In genomic region chr11:78217650-78218541, GRCh38 we compare ENCODE assay signal across 25 cellular contexts. TPM values are rescaled to one million over a fixed set of nuclear protein-coding genes. Genes with fewer than 3 reads are reported as not detected.
DNase-seq lines count a peak whose midpoint lies in the region; ATAC-seq lines count a peak whose summit lies in the region.
"Had no signal": no experiment of that assay in that cellular context is flagged by ENCODE, and none has a peak within 500 bp of the region (broad histone marks: within the 10 kb centered on the region; RNA-seq: fewer than 3 reads in every experiment).

No MANE protein-coding gene starts in this region.

- no peaks in the 10 kb centered on the region for H3K36me3 ChIP-seq in MG63

- peak; percentile 8 for ATAC-seq in stimulated activated naive CD8-positive, alpha-beta T cell treated with anti-CD3 and anti-CD28 coated beads, Interleukin-15, amount 100 ng/mL, for 72 hours
- ATAC-seq in stimulated activated naive CD8-positive, alpha-beta T cell treated with anti-CD3 and anti-CD28 coated beads, Interleukin-15, Interleukin-2, amounts not matched to agents 100 U/mL and 50 U/mL, for 24 hours: no peak
- peak; percentile 30 for ATAC-seq in activated CD8-positive, alpha-beta memory T cell treated with anti-CD3 and anti-CD28 coated beads, Interleukin-2, amount 10 ng/mL, durations not matched to agents 7 days and 5 days
- no peak for ATAC-seq in memory B cell (ENCODE audit: low read depth)
- ATAC-seq: activated CD4-positive, alpha-beta T cell treated with anti-CD3 and anti-CD28 coated beads for 36 hours; pancreas; Right ventricle myocardium inferior; SK-N-SH treated with all-trans-retinoic acid at 6 μM for 48 hours; stimulated activated naive B cell treated with anti-CD40 and anti-IgM and Interleukin-4, amounts not matched to agents 10 μg/mL and 1 μg/mL and 100 μg/mL, for 72 hours had no signal

- H3K27ac Mint-ChIP-seq in stimulated activated naive CD8-positive, alpha-beta T cell treated with anti-CD3 and anti-CD28 coated beads, Interleukin-15, amount 100 ng/mL, for 72 hours: peak overlapping the region in 1 of 2 donors; percentile 89
- no peak overlapping the region for H3K27ac Mint-ChIP-seq in activated CD8-positive, alpha-beta memory T cell treated with anti-CD3 and anti-CD28 coated beads, Interleukin-2, amount 10 ng/mL, durations not matched to agents 7 days and 5 days
- H3K27ac Mint-ChIP-seq in memory B cell: peak overlapping the region; percentile 56
- H3K27ac Mint-ChIP-seq: activated CD4-positive, alpha-beta T cell treated with anti-CD3 and anti-CD28 coated beads for 36 hours; B cell; nephron had no signal

- no peaks in the 10 kb centered on the region for H3K9me3 Mint-ChIP-seq in stimulated activated naive CD8-positive, alpha-beta T cell treated with anti-CD3 and anti-CD28 coated beads, Interleukin-15, amount 100 ng/mL, for 72 hours
- no peaks in the 10 kb centered on the region for H3K9me3 Mint-ChIP-seq in activated CD8-positive, alpha-beta memory T cell treated with anti-CD3 and anti-CD28 coated beads, Interleukin-2, amount 10 ng/mL, durations not matched to agents 7 days and 5 days (ENCODE audit: low read depth)
- H3K9me3 Mint-ChIP-seq in memory B cell: no peaks in the 10 kb centered on the region
- H3K9me3 Mint-ChIP-seq: IgD-negative memory B cell; nephron; stimulated activated naive B cell treated with anti-CD40 and anti-IgM and Interleukin-4, amounts not matched to agents 10 μg/mL and 1 μg/mL and 100 μg/mL, for 72 hours had no signal

- no peak overlapping the region for H3K4me3 ChIP-seq in MG63
- H3K4me3 ChIP-seq: pancreas had no signal

- DNase-seq in stimulated activated naive CD8-positive, alpha-beta T cell treated with anti-CD3 and anti-CD28 coated beads, Interleukin-15, amount 100 ng/mL, for 72 hours: peak in 1 of 2 donors; percentile 6
- DNase-seq in stimulated activated naive CD8-positive, alpha-beta T cell treated with anti-CD3 and anti-CD28 coated beads, Interleukin-15, Interleukin-2, amounts not matched to agents 100 U/mL and 50 U/mL, for 24 hours: no peak
- peak; percentile 31 for DNase-seq in activated CD8-positive, alpha-beta memory T cell treated with anti-CD3 and anti-CD28 coated beads, Interleukin-2, amount 10 ng/mL, durations not matched to agents 7 days and 5 days
- no peak for DNase-seq in memory B cell (ENCODE audit: low spot score in 2 of 2)
- DNase-seq in HPDE6-E6E7 (ENCODE audit: extremely low spot score): no peak
- no peak for DNase-seq in MG63
- no peak for DNase-seq in NOMO-1 (lab: John Stamatoyannopoulos, UW; ENCODE audit: unreplicated experiment in 2 of 2)
- no peak for DNase-seq in NCI-H1930 (lab: John Stamatoyannopoulos, UW)
- DNase-seq: activated CD4-positive, alpha-beta T cell treated with anti-CD3 and anti-CD28 coated beads for 36 hours; activated gamma-delta T cell treated with Interleukin-2 at 50 U/mL for 16 hours; caudate nucleus; cortex of kidney; DMS53; effector memory CD4-positive, alpha-beta T cell; erythroblast; NCI-H1092 treated with DMSO at 0.1 percent for 48 hours; NCI-H1694 treated with DMSO at 0.1 percent for 48 hours; NCI-H2171; pancreas; stimulated activated naive B cell treated with anti-CD40 and anti-IgM and Interleukin-4, amounts not matched to agents 10 μg/mL and 1 μg/mL and 100 μg/mL, for 72 hours had no signal

- H3K27me3 Mint-ChIP-seq in stimulated activated naive CD8-positive, alpha-beta T cell treated with anti-CD3 and anti-CD28 coated beads, Interleukin-15, amount 100 ng/mL, for 72 hours: no peaks in the 10 kb centered on the region
- H3K27me3 Mint-ChIP-seq in activated CD8-positive, alpha-beta memory T cell treated with anti-CD3 and anti-CD28 coated beads, Interleukin-2, amount 10 ng/mL, durations not matched to agents 7 days and 5 days: no peaks in the 10 kb centered on the region
- H3K27me3 Mint-ChIP-seq in memory B cell: no peaks in the 10 kb centered on the region
- H3K27me3 Mint-ChIP-seq: activated CD4-positive, alpha-beta T cell treated with anti-CD3 and anti-CD28 coated beads for 36 hours; B cell; IgD-negative memory B cell; stimulated activated naive B cell treated with anti-CD40 and anti-IgM and Interleukin-4, amounts not matched to agents 10 μg/mL and 1 μg/mL and 100 μg/mL, for 72 hours had no signal

- H3K9me3 ChIP-seq in MG63: no peaks in the 10 kb centered on the region
- H3K9me3 ChIP-seq: pancreas had no signal

- H3K27me3 ChIP-seq in MG63: no peaks in the 10 kb centered on the region
- H3K27me3 ChIP-seq: pancreas had no signal

- peaks cover 22% of the 10 kb centered on the region for H3K36me3 Mint-ChIP-seq in activated CD8-positive, alpha-beta memory T cell treated with anti-CD3 and anti-CD28 coated beads, Interleukin-2, amount 10 ng/mL, durations not matched to agents 7 days and 5 days
- H3K36me3 Mint-ChIP-seq in memory B cell: peaks cover 32% of the 10 kb centered on the region

- H3K4me3 Mint-ChIP-seq in stimulated activated naive CD8-positive, alpha-beta T cell treated with anti-CD3 and anti-CD28 coated beads, Interleukin-15, amount 100 ng/mL, for 72 hours: no peak overlapping the region
- H3K4me3 Mint-ChIP-seq in activated CD8-positive, alpha-beta memory T cell treated with anti-CD3 and anti-CD28 coated beads, Interleukin-2, amount 10 ng/mL, durations not matched to agents 7 days and 5 days: no peak overlapping the region
- no peak overlapping the region for H3K4me3 Mint-ChIP-seq in memory B cell
- H3K4me3 Mint-ChIP-seq: activated CD4-positive, alpha-beta T cell treated with anti-CD3 and anti-CD28 coated beads for 36 hours; B cell; nephron; stimulated activated naive B cell treated with anti-CD40 and anti-IgM and Interleukin-4, amounts not matched to agents 10 μg/mL and 1 μg/mL and 100 μg/mL, for 72 hours had no signal

- H3K4me1 Mint-ChIP-seq in stimulated activated naive CD8-positive, alpha-beta T cell treated with anti-CD3 and anti-CD28 coated beads, Interleukin-15, amount 100 ng/mL, for 72 hours: peaks cover 22% of the 10 kb centered on the region
- peaks cover 5% of the 10 kb centered on the region for H3K4me1 Mint-ChIP-seq in activated CD8-positive, alpha-beta memory T cell treated with anti-CD3 and anti-CD28 coated beads, Interleukin-2, amount 10 ng/mL, durations not matched to agents 7 days and 5 days
- peaks cover 3% of the 10 kb centered on the region for H3K4me1 Mint-ChIP-seq in memory B cell
- H3K4me1 Mint-ChIP-seq: nephron had no signal

- CTCF ChIA-PET in activated CD8-positive, alpha-beta memory T cell treated with anti-CD3 and anti-CD28 coated beads, Interleukin-2, amount 10 ng/mL, durations not matched to agents 7 days and 5 days (lab: Charles Lee): interaction anchor here (0.6 to 1.3 kb wide), 2 partner anchors 10 to 346 kb away, joined by 3 to 4 read pairs; no protein-coding TSS in a partner anchor

RNA-seq across cellular contexts. Expression of gene USP35, which starts 29.2 kb away (rescaled TPM):
- total RNA-seq in activated CD8-positive, alpha-beta memory T cell treated with anti-CD3 and anti-CD28 coated beads, Interleukin-2, amount 10 ng/mL, durations not matched to agents 7 days and 5 days: 10 to 100 TPM in 1 of 2 experiments, 1 to 10 TPM in 1; 8.5 to 10.6 TPM
- 3.9 and 4.5 TPM in 2 replicates for total RNA-seq in MG63 (2014; rRNA removed; shearing (Covaris generic); ENCODE audit: low replicate concordance)

RNA-seq across cellular contexts. Expression of gene KCTD21, which starts 29.5 kb away (rescaled TPM):
- total RNA-seq in activated CD8-positive, alpha-beta memory T cell treated with anti-CD3 and anti-CD28 coated beads, Interleukin-2, amount 10 ng/mL, durations not matched to agents 7 days and 5 days: 1 to 10 TPM; 6.4 to 7.3 TPM
- 1.7 and 4.3 TPM in 2 replicates for total RNA-seq in MG63 (2014; rRNA removed; shearing (Covaris generic); ENCODE audit: low replicate concordance)

Comparison
In these comparisons a context has a peak if more than half of its experiments do, and no peak if none do; other contexts are left out.
1. ATAC-seq: peak in stimulated activated naive CD8-positive, alpha-beta T cell treated with anti-CD3 and anti-CD28 coated beads, Interleukin-15, amount 100 ng/mL, for 72 hours (single experiment) and activated CD8-positive, alpha-beta memory T cell treated with anti-CD3 and anti-CD28 coated beads, Interleukin-2, amount 10 ng/mL, durations not matched to agents 7 days and 5 days (single experiment); none in stimulated activated naive CD8-positive, alpha-beta T cell treated with anti-CD3 and anti-CD28 coated beads, Interleukin-15, Interleukin-2, amounts not matched to agents 100 U/mL and 50 U/mL, for 24 hours (single experiment) and memory B cell (single experiment).